In genomic region chr10:123994417-123995081, GRCh38 we compare ENCODE assay signal across 8 cellular contexts.
DNase-seq lines count a peak whose midpoint lies in the region; ATAC-seq and TF ChIP-seq lines count a peak whose summit lies in the region.

No MANE protein-coding gene starts in this region.

- H3K27ac ChIP-seq in ACC112 (ENCODE audit: low read depth, low read length) (peak overlapping the region; percentile 35), ovary (no peak overlapping the region), testis (no peak overlapping the region)

- peak overlapping the region; percentile 47 for H3K4me3 ChIP-seq in ACC112 (ENCODE audit: low read depth, low read length)
- no peak overlapping the region for H3K4me3 ChIP-seq in ovary
- H3K4me3 ChIP-seq in testis = peak overlapping the region; percentile 18 to 38

- peak overlapping the region; percentile 57 for H3K4me3 Mint-ChIP-seq in activated naive CD4-positive, alpha-beta T cell treated with anti-CD3 and anti-CD28 coated beads, Interleukin-2, amount 50 U/mL, for 24 hours

- H3K27ac Mint-ChIP-seq in activated naive CD4-positive, alpha-beta T cell treated with anti-CD3 and anti-CD28 coated beads, Interleukin-2, amount 50 U/mL, for 24 hours = no peak overlapping the region

- H3K4me1 ChIP-seq in ACC112 (ENCODE audit: control insufficient read depth, insufficient read depth, low read length, unreplicated experiment) (peaks cover 25% of the 10 kb centered on the region), ovary (ENCODE audit: insufficient read depth) (peaks cover 6% of the 10 kb centered on the region), testis (peaks cover 15% of the 10 kb centered on the region)

- H3K27me3 Mint-ChIP-seq in activated naive CD4-positive, alpha-beta T cell treated with anti-CD3 and anti-CD28 coated beads, Interleukin-2, amount 50 U/mL, for 24 hours = peaks cover 46% of the 10 kb centered on the region

- peak; percentile 68 for ATAC-seq in GM18909 (IDR thresholded peaks at IDR 0.05; ENCODE audit: poor library complexity, unreplicated experiment)

- TF ChIP-seq EP300 in ovary (IDR thresholded peaks at IDR 0.05) = no peak

- H3K4me1 Mint-ChIP-seq in activated naive CD4-positive, alpha-beta T cell treated with anti-CD3 and anti-CD28 coated beads, Interleukin-2, amount 50 U/mL, for 24 hours = peaks cover 16% of the 10 kb centered on the region

- intact Hi-C loops in head of caudate nucleus (cut with DNase I) (loop anchor here (1.0 kb wide), 1 partner anchor 395 kb away; no protein-coding TSS in a partner anchor), ovary (cut with DNase I) (loop anchor here (1.0 to 10.0 kb wide), 6 partner anchors 98 to 395 kb away; partner anchors contain the start of gene CHST15 (in 2 of the 4)), testis (cut with DNase I; ENCODE audit: low total_unique reads) (loop anchor here (2.0 kb wide), 1 partner anchor 394 kb away; no protein-coding TSS in a partner anchor)

- H3K9me3 ChIP-seq in ovary (no peaks in the 10 kb centered on the region), testis (no peaks in the 10 kb centered on the region)

- H2AFZ ChIP-seq in ACC112 (ENCODE audit: low read length, unreplicated experiment) = peak overlapping the region; percentile 77

- peaks cover 39% of the 10 kb centered on the region for H3K27me3 ChIP-seq in ACC112 (ENCODE audit: insufficient read depth, low read length)
- no peaks in the 10 kb centered on the region for H3K27me3 ChIP-seq in ovary
- no peaks in the 10 kb centered on the region for H3K27me3 ChIP-seq in testis

- 2 to 3% (median 2%) methylated on average over 30 of the region's 30 CpGs for WGBS in ovary, 3 donors
- WGBS in testis, 2 donors = 6 to 8% methylated on average over 15 to 30 of the region's 30 CpGs

- H3K36me3 ChIP-seq in ACC112 (ENCODE audit: insufficient read depth, low read length) (no peaks in the 10 kb centered on the region), ovary (no peaks in the 10 kb centered on the region), testis (ENCODE audit: low read depth, missing control alignments) (no peaks in the 10 kb centered on the region)

- TF ChIP-seq POLR2A in ovary (IDR thresholded peaks at IDR 0.05) = no peak
- TF ChIP-seq POLR2A in testis (IDR thresholded peaks at IDR 0.05) = no peak

- TF ChIP-seq CTCF in ovary (IDR thresholded peaks at IDR 0.05) (peak; percentile 99 to 100 (median 99)), testis (IDR thresholded peaks at IDR 0.05) (peak; percentile 99 to 100 (median 99))

- H3K36me3 Mint-ChIP-seq in activated naive CD4-positive, alpha-beta T cell treated with anti-CD3 and anti-CD28 coated beads, Interleukin-2, amount 50 U/mL, for 24 hours = no peaks in the 10 kb centered on the region

- no peaks in the 10 kb centered on the region for H3K9me3 Mint-ChIP-seq in activated naive CD4-positive, alpha-beta T cell treated with anti-CD3 and anti-CD28 coated beads, Interleukin-2, amount 50 U/mL, for 24 hours

- no peaks in the 10 kb centered on the region for H3K79me2 ChIP-seq in ACC112 (ENCODE audit: control insufficient read depth, insufficient read depth, low read length, unreplicated experiment)

- DNase-seq in LHCN-M2 (ENCODE audit: low read depth) (peak; percentile 87), SK-N-DZ (ENCODE audit: low spot score) (peak; percentile 78), head of caudate nucleus (peak; percentile 60 to 94 (median 86)), ovary (peak; percentile 89 to 97 (median 93)), testis (peak; percentile 91)
